In genomic region chr1:157199421-157199755, GRCh38 we compare ENCODE assay signal across 18 cellular contexts.
DNase-seq lines count a peak whose midpoint lies in the region; ATAC-seq and TF ChIP-seq lines count a peak whose summit lies in the region.
"Had no signal": no experiment of that assay in that cellular context is flagged by ENCODE, and none has a peak within 500 bp of the region (broad histone marks: within the 10 kb centered on the region; RNA-seq: fewer than 3 reads in every experiment).

No MANE protein-coding gene starts in this region.

- peak; percentile 10 for ATAC-seq in stimulated activated memory B cell treated with anti-CD40 and anti-IgM and Interleukin-4, amounts not matched to agents 10 μg/mL and 1 μg/mL and 100 μg/mL, for 72 hours
- no peak for ATAC-seq in GM23338

- H3K36me3 ChIP-seq in adipocyte (ENCODE audit: control insufficient read depth, insufficient read depth, low read length, severe bottlenecking) = no peaks in the 10 kb centered on the region
- H3K36me3 ChIP-seq in GM23338 (ENCODE audit: insufficient read depth) = no peaks in the 10 kb centered on the region
- H3K36me3 ChIP-seq: breast epithelium had no signal

- H3K4me1 ChIP-seq in adipocyte (ENCODE audit: control insufficient read depth, insufficient read depth, low read length) (no peaks in the 10 kb centered on the region), GM23338 (ENCODE audit: insufficient read depth) (no peaks in the 10 kb centered on the region)
- H3K4me1 ChIP-seq: breast epithelium had no signal

- H3K9ac ChIP-seq in adipocyte (ENCODE audit: low read length) = no peak overlapping the region

- H3K4me1 Mint-ChIP-seq in stimulated activated memory B cell treated with anti-CD40 and anti-IgM and Interleukin-4, amounts not matched to agents 10 μg/mL and 1 μg/mL and 100 μg/mL, for 72 hours = no peaks in the 10 kb centered on the region
- H3K4me1 Mint-ChIP-seq in GM23338 = peaks cover 6% of the 10 kb centered on the region; the same call in 2 of the 3 replicates
- H3K4me1 Mint-ChIP-seq: nephron had no signal

- no peak overlapping the region for H2AFZ ChIP-seq in GM23338

- no peak overlapping the region for H3K4me2 ChIP-seq in GM23338

- H3K9me3 ChIP-seq in adipocyte (ENCODE audit: control insufficient read depth, low read length) = no peaks in the 10 kb centered on the region
- H3K9me3 ChIP-seq: breast epithelium had no signal

- no peaks in the 10 kb centered on the region for H4K20me1 ChIP-seq in GM23338 (replicated peaks; ENCODE audit: insufficient read depth)

- no peak for TF ChIP-seq CTCF in GM23338 (conservative IDR thresholded peaks at IDR 0.05; ENCODE audit: low read depth in 2 of 2)

- H3K4me3 Mint-ChIP-seq in stimulated activated memory B cell treated with anti-CD40 and anti-IgM and Interleukin-4, amounts not matched to agents 10 μg/mL and 1 μg/mL and 100 μg/mL, for 72 hours = no peak overlapping the region
- no peak overlapping the region for H3K4me3 Mint-ChIP-seq in GM23338
- H3K4me3 Mint-ChIP-seq: activated naive CD8-positive, alpha-beta T cell treated with anti-CD3 and anti-CD28 coated beads for 36 hours; nephron; T-helper 2 cell treated with Interferon-gamma antibody and Interleukin-4, amounts not matched to agents 5 μg/mL and 100 μg/mL, for 36 hours had no signal

- no peak overlapping the region for H3K27ac ChIP-seq in GM23338 (ENCODE audit: low read depth)
- H3K27ac ChIP-seq: 22Rv1, breast epithelium, SK-N-MC had no signal

- DNase-seq in DMS53 (lab: John Stamatoyannopoulos, UW) (peak; percentile 20), DMS53 treated with DMSO at 0.1 percent for 48 hours (lab: John Stamatoyannopoulos, UW; ENCODE audit: unreplicated experiment) (no peak), adipocyte (ENCODE audit: low read depth) (peak; percentile 6), hepatic stellate cell (ENCODE audit: low spot score) (peak; percentile 51), GM23338 (ENCODE audit: low spot score) (no peak), DMS79 (lab: John Stamatoyannopoulos, UW) (no peak), NCI-H1694 (lab: John Stamatoyannopoulos, UW) (no peak)
- DNase-seq: activated naive CD8-positive, alpha-beta T cell treated with anti-CD3 and anti-CD28 coated beads for 36 hours; C1 segment of cervical spinal cord; NCI-H2171; NCI-H69; stimulated activated CD8-positive, alpha-beta memory T cell treated with anti-CD3 and anti-CD28 coated beads, Interleukin-4, amount 100 ng/mL, for 48 hours had no signal

- H3K9me2 ChIP-seq in GM23338 (ENCODE audit: insufficient read depth) = peaks cover 2% of the 10 kb centered on the region; the same call in 1 of the 2 replicates

- H3F3A ChIP-seq in GM23338 (replicated peaks; ENCODE audit: low read depth) = no peaks in the 10 kb centered on the region

- peaks cover 32% of the 10 kb centered on the region for H3K27me3 Mint-ChIP-seq in stimulated activated memory B cell treated with anti-CD40 and anti-IgM and Interleukin-4, amounts not matched to agents 10 μg/mL and 1 μg/mL and 100 μg/mL, for 72 hours
- H3K27me3 Mint-ChIP-seq in GM23338 (ENCODE audit: insufficient read depth, low read depth, poor library complexity) = no peaks in the 10 kb centered on the region

- H3K27me3 ChIP-seq in adipocyte (replicated peaks; ENCODE audit: control insufficient read depth, insufficient read depth, low read length) (peaks cover 35% of the 10 kb centered on the region), GM23338 (ENCODE audit: insufficient read depth) (peaks cover 17% of the 10 kb centered on the region)

- H3K36me3 Mint-ChIP-seq in stimulated activated memory B cell treated with anti-CD40 and anti-IgM and Interleukin-4, amounts not matched to agents 10 μg/mL and 1 μg/mL and 100 μg/mL, for 72 hours = no peaks in the 10 kb centered on the region
- no peaks in the 10 kb centered on the region; the same call in 2 of the 3 replicates for H3K36me3 Mint-ChIP-seq in GM23338 (ENCODE audit: low read depth)
- H3K36me3 Mint-ChIP-seq: activated naive CD8-positive, alpha-beta T cell treated with anti-CD3 and anti-CD28 coated beads for 36 hours had no signal

- no peaks in the 10 kb centered on the region for H3K79me2 ChIP-seq in GM23338 (replicated peaks; ENCODE audit: insufficient read depth)

- H3K27ac Mint-ChIP-seq in stimulated activated memory B cell treated with anti-CD40 and anti-IgM and Interleukin-4, amounts not matched to agents 10 μg/mL and 1 μg/mL and 100 μg/mL, for 72 hours = no peak overlapping the region
- no peak overlapping the region for H3K27ac Mint-ChIP-seq in GM23338
- H3K27ac Mint-ChIP-seq: activated naive CD8-positive, alpha-beta T cell treated with anti-CD3 and anti-CD28 coated beads for 36 hours; nephron; T-helper 2 cell treated with Interferon-gamma antibody and Interleukin-4, amounts not matched to agents 5 μg/mL and 100 μg/mL, for 36 hours had no signal

- H3K4me3 ChIP-seq in adipocyte (ENCODE audit: low read length) = no peak overlapping the region
- no peak overlapping the region for H3K4me3 ChIP-seq in GM23338
- H3K4me3 ChIP-seq: breast epithelium, SK-N-MC had no signal

- H3K9me3 Mint-ChIP-seq in stimulated activated memory B cell treated with anti-CD40 and anti-IgM and Interleukin-4, amounts not matched to agents 10 μg/mL and 1 μg/mL and 100 μg/mL, for 72 hours = no peaks in the 10 kb centered on the region
- no peaks in the 10 kb centered on the region; the same call in 2 of the 3 replicates for H3K9me3 Mint-ChIP-seq in GM23338
- H3K9me3 Mint-ChIP-seq: activated naive CD8-positive, alpha-beta T cell treated with anti-CD3 and anti-CD28 coated beads for 36 hours; nephron; T-helper 2 cell treated with Interferon-gamma antibody and Interleukin-4, amounts not matched to agents 5 μg/mL and 100 μg/mL, for 36 hours had no signal

TF ChIP-seq in GM23338, 12 proteins besides CTCF, POLR2A, EP300 and RAD21 (continues in another document):
- TF ChIP-seq JUNB (IDR thresholded peaks at IDR 0.05; ENCODE audit: unreplicated experiment) = no peak
- no peak for TF ChIP-seq ZNF462 (CRISPR knock-in tag; IDR thresholded peaks at IDR 0.05)

Comparison
In these comparisons a context has a peak if more than half of its experiments do, and no peak if none do; other contexts are left out.
1. DNase-seq: peak in DMS53 (single experiment), adipocyte (single experiment) and hepatic stellate cell (single experiment); none in DMS53 treated with DMSO at 0.1 percent for 48 hours (single experiment), GM23338 (single experiment), DMS79 (single experiment) and NCI-H1694 (single experiment).